ENCODE assay signal across 1 cellular context in the genomic region with DNA sequence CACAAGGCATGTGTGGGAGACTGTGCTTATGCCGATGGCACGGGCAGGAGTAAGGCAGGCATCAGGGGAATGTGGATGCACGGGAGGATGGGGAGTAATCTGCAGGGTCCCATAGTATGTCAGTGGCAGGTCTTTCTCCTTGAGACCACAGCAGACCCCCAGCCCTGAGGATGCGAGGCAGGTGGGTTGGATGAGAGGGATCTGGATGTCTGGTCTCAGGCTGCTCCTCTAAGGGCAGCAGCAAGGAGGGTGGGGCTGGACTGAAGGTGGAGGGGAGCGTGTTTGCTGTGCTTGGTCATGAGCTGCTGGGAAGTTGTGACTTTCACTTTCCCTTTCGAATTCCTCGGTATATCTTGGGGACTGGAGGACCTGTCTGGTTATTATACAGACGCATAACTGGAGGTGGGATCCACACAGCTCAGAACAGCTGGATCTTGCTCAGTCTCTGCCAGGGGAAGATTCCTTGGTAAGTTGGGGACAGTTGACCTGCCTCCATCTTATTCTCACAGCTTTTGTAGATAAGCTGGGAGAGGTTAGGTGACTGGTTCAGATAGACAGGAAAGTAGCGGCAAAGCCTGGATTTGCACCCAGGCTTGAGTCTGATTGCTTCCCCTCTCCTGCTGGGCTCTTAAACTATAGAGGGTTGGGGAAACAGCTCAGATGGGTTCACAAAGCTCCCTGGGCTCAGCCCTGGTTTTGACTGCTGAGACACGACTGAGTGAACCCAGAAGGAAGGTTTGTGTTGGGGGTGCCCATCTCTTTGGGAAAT.
A peak's percentile ranks its signal among the peaks of the same experiment; 100 is the strongest.
TF ChIP-seq lines count a peak whose summit lies in the region.

TSS of gene APOL1 (plus strand) at position 380 of the 769 bp plus-strand sequence. CDS start 1,823 bp downstream, outside the sequence.

TF ChIP-seq in GM12878, 131 proteins besides CTCF, POLR2A, EP300 and RAD21 (continued from another document):
- TF ChIP-seq, protein P1, sequence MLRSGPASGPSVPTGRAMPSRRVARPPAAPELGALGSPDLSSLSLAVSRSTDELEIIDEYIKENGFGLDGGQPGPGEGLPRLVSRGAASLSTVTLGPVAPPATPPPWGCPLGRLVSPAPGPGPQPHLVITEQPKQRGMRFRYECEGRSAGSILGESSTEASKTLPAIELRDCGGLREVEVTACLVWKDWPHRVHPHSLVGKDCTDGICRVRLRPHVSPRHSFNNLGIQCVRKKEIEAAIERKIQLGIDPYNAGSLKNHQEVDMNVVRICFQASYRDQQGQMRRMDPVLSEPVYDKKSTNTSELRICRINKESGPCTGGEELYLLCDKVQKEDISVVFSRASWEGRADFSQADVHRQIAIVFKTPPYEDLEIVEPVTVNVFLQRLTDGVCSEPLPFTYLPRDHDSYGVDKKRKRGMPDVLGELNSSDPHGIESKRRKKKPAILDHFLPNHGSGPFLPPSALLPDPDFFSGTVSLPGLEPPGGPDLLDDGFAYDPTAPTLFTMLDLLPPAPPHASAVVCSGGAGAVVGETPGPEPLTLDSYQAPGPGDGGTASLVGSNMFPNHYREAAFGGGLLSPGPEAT (IDR thresholded peaks at IDR 0.05; ENCODE audit: low read depth): no peak
- TF ChIP-seq WRNIP1 (IDR thresholded peaks at IDR 0.05; ENCODE audit: borderline replicate concordance, low read depth, low read length) (no peak), CBFB (IDR thresholded peaks at IDR 0.05; ENCODE audit: low read depth) (no peak), CREM (IDR thresholded peaks at IDR 0.05; ENCODE audit: low read depth) (no peak), BHLHE40 (IDR thresholded peaks at IDR 0.05; ENCODE audit: borderline replicate concordance in 1 of 2, low read depth in 2 of 2, low read length in 1 of 2) (peak in 1 of 2 experiments; percentile 33; a peak in 1 of 4 replicates), POLR2AphosphoS5 (IDR thresholded peaks at IDR 0.05; ENCODE audit: low read length) (peak; percentile 76), NRF1 (conservative IDR thresholded peaks at IDR 0.05; ENCODE audit: low read depth, low read length) (no peak), PAX5 (IDR thresholded peaks at IDR 0.05; ENCODE audit: borderline replicate concordance, low read depth, low read length) (no peak), RUNX3 (IDR thresholded peaks at IDR 0.05; ENCODE audit: low read length) (0 out of 2 replicates have a peak, but pooled peaks have one; percentile 6), EED (IDR thresholded peaks at IDR 0.05; ENCODE audit: low read depth) (peak; percentile 19; the same call in 1 of the 2 replicates), EZH2 (IDR thresholded peaks at IDR 0.05; ENCODE audit: borderline replicate concordance, control insufficient read depth, low read depth, low read length) (no peak), JUND (IDR thresholded peaks at IDR 0.05; ENCODE audit: low read depth, low read length) (no peak), PKNOX1 (IDR thresholded peaks at IDR 0.05) (no peak), IKZF2 (IDR thresholded peaks at IDR 0.05) (no peak; a peak in 1 of 4 replicates), FOXM1 (IDR thresholded peaks at IDR 0.05; ENCODE audit: low read depth, low read length) (no peak), MLLT1 (IDR thresholded peaks at IDR 0.05) (peak; percentile 87; the same call in 1 of the 2 replicates), BMI1 (IDR thresholded peaks at IDR 0.05; ENCODE audit: borderline replicate concordance) (no peak), IKZF1 (conservative IDR thresholded peaks at IDR 0.05) (no peak; the same call in 1 of the 2 replicates), BACH1 (IDR thresholded peaks at IDR 0.05; ENCODE audit: borderline replicate concordance) (no peak), RFX5 (IDR thresholded peaks at IDR 0.05; ENCODE audit: low read depth, low read length) (no peak), TAF1 (IDR thresholded peaks at IDR 0.05; ENCODE audit: borderline replicate concordance, low read depth, low read length) (peak; percentile 31; the same call in 1 of the 2 replicates), LARP7 (IDR thresholded peaks at IDR 0.05) (no peak), GABPA (IDR thresholded peaks at IDR 0.05; ENCODE audit: low read depth) (no peak), ATF7 (IDR thresholded peaks at IDR 0.05; ENCODE audit: low read depth) (peak; percentile 17; the same call in 1 of the 2 replicates), SREBF2 (IDR thresholded peaks at IDR 0.05; ENCODE audit: low read length) (no peak)
- TF ChIP-seq, protein P2, sequence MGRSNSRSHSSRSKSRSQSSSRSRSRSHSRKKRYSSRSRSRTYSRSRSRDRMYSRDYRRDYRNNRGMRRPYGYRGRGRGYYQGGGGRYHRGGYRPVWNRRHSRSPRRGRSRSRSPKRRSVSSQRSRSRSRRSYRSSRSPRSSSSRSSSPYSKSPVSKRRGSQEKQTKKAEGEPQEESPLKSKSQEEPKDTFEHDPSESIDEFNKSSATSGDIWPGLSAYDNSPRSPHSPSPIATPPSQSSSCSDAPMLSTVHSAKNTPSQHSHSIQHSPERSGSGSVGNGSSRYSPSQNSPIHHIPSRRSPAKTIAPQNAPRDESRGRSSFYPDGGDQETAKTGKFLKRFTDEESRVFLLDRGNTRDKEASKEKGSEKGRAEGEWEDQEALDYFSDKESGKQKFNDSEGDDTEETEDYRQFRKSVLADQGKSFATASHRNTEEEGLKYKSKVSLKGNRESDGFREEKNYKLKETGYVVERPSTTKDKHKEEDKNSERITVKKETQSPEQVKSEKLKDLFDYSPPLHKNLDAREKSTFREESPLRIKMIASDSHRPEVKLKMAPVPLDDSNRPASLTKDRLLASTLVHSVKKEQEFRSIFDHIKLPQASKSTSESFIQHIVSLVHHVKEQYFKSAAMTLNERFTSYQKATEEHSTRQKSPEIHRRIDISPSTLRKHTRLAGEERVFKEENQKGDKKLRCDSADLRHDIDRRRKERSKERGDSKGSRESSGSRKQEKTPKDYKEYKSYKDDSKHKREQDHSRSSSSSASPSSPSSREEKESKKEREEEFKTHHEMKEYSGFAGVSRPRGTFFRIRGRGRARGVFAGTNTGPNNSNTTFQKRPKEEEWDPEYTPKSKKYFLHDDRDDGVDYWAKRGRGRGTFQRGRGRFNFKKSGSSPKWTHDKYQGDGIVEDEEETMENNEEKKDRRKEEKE (IDR thresholded peaks at IDR 0.05): no peak
- TF ChIP-seq, protein P3, sequence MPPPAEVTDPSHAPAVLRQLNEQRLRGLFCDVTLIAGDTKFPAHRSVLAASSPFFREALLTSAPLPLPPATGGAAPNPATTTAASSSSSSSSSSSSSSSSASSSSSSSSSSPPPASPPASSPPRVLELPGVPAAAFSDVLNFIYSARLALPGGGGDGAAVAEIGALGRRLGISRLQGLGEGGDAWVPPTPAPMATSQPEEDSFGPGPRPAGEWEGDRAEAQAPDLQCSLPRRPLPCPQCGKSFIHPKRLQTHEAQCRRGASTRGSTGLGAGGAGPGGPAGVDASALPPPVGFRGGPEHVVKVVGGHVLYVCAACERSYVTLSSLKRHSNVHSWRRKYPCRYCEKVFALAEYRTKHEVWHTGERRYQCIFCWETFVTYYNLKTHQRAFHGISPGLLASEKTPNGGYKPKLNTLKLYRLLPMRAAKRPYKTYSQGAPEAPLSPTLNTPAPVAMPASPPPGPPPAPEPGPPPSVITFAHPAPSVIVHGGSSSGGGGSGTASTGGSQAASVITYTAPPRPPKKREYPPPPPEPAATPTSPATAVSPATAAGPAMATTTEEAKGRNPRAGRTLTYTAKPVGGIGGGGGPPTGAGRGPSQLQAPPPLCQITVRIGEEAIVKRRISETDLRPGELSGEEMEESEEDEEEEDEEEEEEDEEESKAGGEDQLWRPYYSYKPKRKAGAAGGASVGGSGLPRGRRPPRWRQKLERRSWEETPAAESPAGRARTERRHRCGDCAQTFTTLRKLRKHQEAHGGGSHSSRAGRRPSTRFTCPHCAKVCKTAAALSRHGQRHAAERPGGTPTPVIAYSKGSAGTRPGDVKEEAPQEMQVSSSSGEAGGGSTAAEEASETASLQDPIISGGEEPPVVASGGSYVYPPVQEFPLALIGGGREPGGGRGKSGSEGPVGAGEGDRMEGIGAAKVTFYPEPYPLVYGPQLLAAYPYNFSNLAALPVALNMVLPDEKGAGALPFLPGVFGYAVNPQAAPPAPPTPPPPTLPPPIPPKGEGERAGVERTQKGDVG (CRISPR knock-in tag; IDR thresholded peaks at IDR 0.05): no peak
